7 cellular contexts compared by ENCODE assay signal in the genomic region with DNA sequence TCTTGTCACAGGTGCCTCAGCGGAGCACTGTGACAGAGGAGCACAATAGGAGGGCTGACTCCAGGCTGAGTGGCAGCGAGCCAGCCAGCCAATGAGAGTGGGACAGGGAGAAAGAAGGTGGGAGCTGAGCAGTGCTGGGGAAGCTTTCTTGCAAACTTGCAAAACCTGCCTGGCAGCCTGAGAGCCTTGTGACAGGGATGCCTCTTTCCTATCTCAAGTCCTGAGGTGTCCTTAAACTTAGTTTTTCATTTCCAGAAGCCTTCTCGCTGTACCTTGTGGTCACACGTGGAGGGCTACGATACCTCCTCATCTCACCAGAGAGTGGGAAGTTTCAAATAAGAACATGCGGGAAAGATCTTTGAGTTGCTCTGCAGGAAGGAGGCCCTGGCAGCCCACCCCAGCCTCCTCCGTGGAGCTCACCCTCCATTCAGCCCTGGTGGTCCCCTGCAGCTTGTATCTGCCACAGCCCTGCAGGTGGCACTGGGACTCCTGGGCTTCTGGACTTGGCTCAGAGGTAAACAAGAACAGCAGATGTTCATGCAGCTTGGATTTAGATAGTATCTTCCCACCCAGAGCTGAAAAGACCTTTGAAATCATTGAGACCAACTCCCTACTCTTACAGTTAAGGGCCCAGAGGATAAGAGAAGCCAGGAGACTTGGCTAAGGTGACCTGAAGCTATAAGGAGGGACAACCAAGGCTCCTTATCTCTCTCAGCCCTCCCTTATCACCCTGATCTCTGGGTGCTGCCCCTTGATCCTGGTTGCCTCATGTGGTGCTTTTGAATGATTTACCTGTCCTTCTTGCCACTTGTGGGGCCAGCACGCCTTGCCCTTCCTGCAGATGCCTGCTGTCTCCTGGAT.
DNase-seq lines count a peak whose midpoint lies in the region; ATAC-seq lines count a peak whose summit lies in the region.

No MANE protein-coding gene starts in this region.

- H3K9me3 ChIP-seq in skeletal muscle satellite cell (replicated peaks; ENCODE audit: low read length), result no peaks in the 10 kb centered on the region

- H3K4me2 ChIP-seq in skeletal muscle satellite cell (ENCODE audit: low read length), result no peak overlapping the region

- no peaks in the 10 kb centered on the region for H3K36me3 ChIP-seq in skeletal muscle satellite cell (ENCODE audit: insufficient read depth, low read length)

- DNase-seq in HPDE6-E6E7 (ENCODE audit: extremely low spot score) (peak; percentile 70), NCI-H748 treated with DMSO at 0.1 percent for 48 hours (lab: John Stamatoyannopoulos, UW) (peak; percentile 56), inferior parietal cortex (ENCODE audit: extremely low spot score) (no peak)

- H3K4me1 ChIP-seq in skeletal muscle satellite cell (ENCODE audit: control insufficient read depth, insufficient read depth, low read length), result peaks cover 47% of the 10 kb centered on the region

- H3K9ac ChIP-seq in skeletal muscle satellite cell (ENCODE audit: low read depth, low read length), result peak overlapping the region; percentile 19

- H3K27me3 ChIP-seq in skeletal muscle satellite cell (ENCODE audit: control insufficient read depth, insufficient read depth, low read length), result no peaks in the 10 kb centered on the region

- H3K4me3 ChIP-seq in skeletal muscle satellite cell (ENCODE audit: low read length), result no peak overlapping the region

- ATAC-seq in esophagus mucosa (peak; percentile 81), HG03565 (IDR thresholded peaks at IDR 0.05; ENCODE audit: unreplicated experiment) (no peak), HG02798 (IDR thresholded peaks at IDR 0.05; ENCODE audit: poor library complexity, unreplicated experiment) (no peak)
